ENCODE assay signal across 8 cellular contexts in the genomic region with DNA sequence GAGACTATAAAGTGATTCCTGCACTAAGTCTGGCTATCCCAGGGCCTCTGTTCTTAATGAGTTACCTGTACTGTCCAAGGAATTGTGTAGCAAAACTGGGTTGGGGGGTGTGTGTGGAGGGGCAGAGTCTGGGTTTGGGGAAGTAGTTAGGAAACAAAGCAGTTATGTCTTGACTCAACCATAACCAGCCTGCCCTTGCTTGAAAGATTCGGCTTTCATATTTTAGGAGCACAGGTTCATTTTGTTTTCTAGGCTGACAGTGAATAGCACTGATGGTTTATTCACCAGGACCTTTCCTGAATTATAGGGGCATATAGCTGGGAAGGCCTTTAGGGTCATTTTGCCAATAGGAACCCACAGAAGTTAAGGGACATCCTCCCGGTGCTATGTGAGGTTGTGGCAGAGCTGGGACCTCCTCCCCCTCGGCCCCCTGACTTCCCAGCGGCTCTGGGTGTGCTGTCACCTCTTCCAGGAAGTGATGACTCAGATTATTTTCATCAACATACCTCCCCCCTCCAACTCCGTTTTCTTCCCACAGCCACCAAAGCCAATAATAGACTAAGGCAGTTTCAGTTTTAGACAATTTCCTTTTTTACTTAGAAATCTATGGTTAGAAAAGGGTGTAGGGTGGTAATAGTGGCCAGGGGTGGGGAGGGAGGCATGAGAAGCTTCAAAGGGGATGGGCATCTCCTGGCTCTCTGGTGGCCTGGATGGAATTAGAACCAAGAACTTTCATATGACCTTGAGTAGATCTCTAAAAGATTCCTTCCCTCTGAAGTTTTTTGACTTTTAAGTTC. TPM values are rescaled to one million over a fixed set of nuclear protein-coding genes. Genes with fewer than 3 reads are reported as not detected.
A peak's percentile ranks its signal among the peaks of the same experiment; 100 is the strongest.
DNase-seq lines count a peak whose midpoint lies in the region; ATAC-seq and TF ChIP-seq lines count a peak whose summit lies in the region.

No MANE protein-coding gene starts in this region.

- H3K4me3 Mint-ChIP-seq in activated B cell treated with CpG ODN at 0.5 μM for 24 hours: peak overlapping the region; percentile 70
- H3K4me3 Mint-ChIP-seq in stimulated activated naive B cell treated with anti-CD40 and anti-IgM and Interleukin-4, amounts not matched to agents 10 μg/mL and 1 μg/mL and 100 μg/mL, for 72 hours: peak overlapping the region; percentile 46 to 53
- no peak overlapping the region for H3K4me3 Mint-ChIP-seq in nephron progenitor cell

- POLR2A ChIA-PET in activated B cell treated with CpG ODN at 0.5 μM for 24 hours (lab: Charles Lee): interaction anchor here (0.6 to 13.2 kb wide), 9 partner anchors 12 to 381 kb away, joined by 3 to 111 read pairs (median 4); partner anchors contain the start of gene SETBP1

- H3K27me3 Mint-ChIP-seq in activated B cell treated with CpG ODN at 0.5 μM for 24 hours: no peaks in the 10 kb centered on the region
- H3K27me3 Mint-ChIP-seq in stimulated activated naive B cell treated with anti-CD40 and anti-IgM and Interleukin-4, amounts not matched to agents 10 μg/mL and 1 μg/mL and 100 μg/mL, for 72 hours: no peaks in the 10 kb centered on the region
- no peaks in the 10 kb centered on the region for H3K27me3 Mint-ChIP-seq in nephron progenitor cell (ENCODE audit: low read depth, poor library complexity)

- H3K27ac ChIP-seq in muscle layer of colon (ENCODE audit: low read depth, low read length): peak overlapping the region; percentile 5

- peaks cover 1% of the 10 kb centered on the region for H3K36me3 Mint-ChIP-seq in activated B cell treated with CpG ODN at 0.5 μM for 24 hours (ENCODE audit: low read depth)
- peaks cover 44 to 76% of the 10 kb centered on the region in 2 donors for H3K36me3 Mint-ChIP-seq in stimulated activated naive B cell treated with anti-CD40 and anti-IgM and Interleukin-4, amounts not matched to agents 10 μg/mL and 1 μg/mL and 100 μg/mL, for 72 hours
- H3K36me3 Mint-ChIP-seq in nephron progenitor cell (ENCODE audit: low read depth): peaks cover 17% of the 10 kb centered on the region

- intact Hi-C loops in activated B cell treated with CpG ODN at 0.5 μM for 24 hours (cut with micrococcal nuclease): loop anchor here (1.0 to 2.0 kb wide), 7 partner anchors 34 to 487 kb away; partner anchors contain the start of gene SETBP1

- H3K4me1 ChIP-seq in muscle layer of colon (ENCODE audit: insufficient read depth, low read length): peaks cover 87% of the 10 kb centered on the region

- DNase-seq in activated B cell treated with CpG ODN at 0.5 μM for 24 hours (peak; percentile 41), nephron progenitor cell (no peak), HK-2 (ENCODE audit: unreplicated experiment) (no peak)
- peak; percentile 36 for DNase-seq in central memory CD4-positive, alpha-beta T cell
- peak; percentile 65 for DNase-seq in stimulated activated naive B cell treated with anti-CD40 and anti-IgM and Interleukin-4, amounts not matched to agents 10 μg/mL and 1 μg/mL and 100 μg/mL, for 72 hours

- peaks cover 99% of the 10 kb centered on the region for H3K4me1 Mint-ChIP-seq in activated B cell treated with CpG ODN at 0.5 μM for 24 hours
- H3K4me1 Mint-ChIP-seq in stimulated activated naive B cell treated with anti-CD40 and anti-IgM and Interleukin-4, amounts not matched to agents 10 μg/mL and 1 μg/mL and 100 μg/mL, for 72 hours: peaks cover 81 to 100% of the 10 kb centered on the region in 2 donors
- peaks cover 63% of the 10 kb centered on the region for H3K4me1 Mint-ChIP-seq in nephron progenitor cell

- peak; percentile 47 for ATAC-seq in GM19043 (IDR thresholded peaks at IDR 0.05; ENCODE audit: low read depth, unreplicated experiment)
- ATAC-seq in HG03439 (IDR thresholded peaks at IDR 0.05; ENCODE audit: unreplicated experiment): peak; percentile 34
- ATAC-seq in activated B cell treated with CpG ODN at 0.5 μM for 24 hours (ENCODE audit: low read depth): peak; percentile 59
- ATAC-seq in stimulated activated naive B cell treated with anti-CD40 and anti-IgM and Interleukin-4, amounts not matched to agents 10 μg/mL and 1 μg/mL and 100 μg/mL, for 72 hours (replicated peaks): peak; percentile 64 to 70

- H3K4me3 ChIP-seq in muscle layer of colon (ENCODE audit: low read depth in 1 of 2, low read length in 2 of 2): no peak overlapping the region

- H3K9ac ChIP-seq in muscle layer of colon (ENCODE audit: low read length): no peak overlapping the region

- H3K9me3 ChIP-seq in muscle layer of colon (ENCODE audit: low read length): no peaks in the 10 kb centered on the region

- CTCF ChIA-PET in activated B cell treated with CpG ODN at 0.5 μM for 24 hours (lab: Charles Lee): interaction anchor here (0.8 to 1.4 kb wide), 5 partner anchors 34 to 487 kb away, joined by 3 to 7 read pairs (median 3); no protein-coding TSS in a partner anchor

- peak overlapping the region; percentile 88 for H3K27ac Mint-ChIP-seq in activated B cell treated with CpG ODN at 0.5 μM for 24 hours
- H3K27ac Mint-ChIP-seq in stimulated activated naive B cell treated with anti-CD40 and anti-IgM and Interleukin-4, amounts not matched to agents 10 μg/mL and 1 μg/mL and 100 μg/mL, for 72 hours: peak overlapping the region; percentile 90
- no peak overlapping the region for H3K27ac Mint-ChIP-seq in nephron progenitor cell

- H3K9me3 Mint-ChIP-seq in activated B cell treated with CpG ODN at 0.5 μM for 24 hours: no peaks in the 10 kb centered on the region
- H3K9me3 Mint-ChIP-seq in stimulated activated naive B cell treated with anti-CD40 and anti-IgM and Interleukin-4, amounts not matched to agents 10 μg/mL and 1 μg/mL and 100 μg/mL, for 72 hours: peaks cover 0 to 2% of the 10 kb centered on the region in 2 donors
- no peaks in the 10 kb centered on the region for H3K9me3 Mint-ChIP-seq in nephron progenitor cell

- TF ChIP-seq CTCF in activated B cell treated with CpG ODN at 0.5 μM for 24 hours (IDR thresholded peaks at IDR 0.05) (no peak), nephron progenitor cell (IDR thresholded peaks at IDR 0.05) (no peak)

- no peaks in the 10 kb centered on the region for H3K36me3 ChIP-seq in muscle layer of colon (ENCODE audit: insufficient read depth, low read length)

- H3K27me3 ChIP-seq in muscle layer of colon (ENCODE audit: control insufficient read depth in 1 of 2, insufficient read depth in 2 of 2, low read length in 2 of 2): no peaks in the 10 kb centered on the region

RNA-seq across cellular contexts. Expression of gene SETBP1, which starts 44.8 kb away (rescaled TPM):
- total RNA-seq in activated B cell treated with CpG ODN at 0.5 μM for 24 hours: 65.5 and 72.8 TPM in 2 replicates

Comparison
In these comparisons a context has a peak if more than half of its experiments do, and no peak if none do; other contexts are left out.
1. DNase-seq: peak in activated B cell treated with CpG ODN at 0.5 μM for 24 hours (single experiment), central memory CD4-positive, alpha-beta T cell (single experiment) and stimulated activated naive B cell treated with anti-CD40 and anti-IgM and Interleukin-4, amounts not matched to agents 10 μg/mL and 1 μg/mL and 100 μg/mL, for 72 hours (single experiment); none in nephron progenitor cell (single experiment) and HK-2 (single experiment).
2. Peak in every context shown above with its lines, with median percentiles within 50 percentile points of each other: ATAC-seq.